Comparison of ENCODE assay signal across 8 cellular contexts in genomic region chr5:116573279-116573616, GRCh38. TPM values are rescaled to one million over a fixed set of nuclear protein-coding genes. Genes with fewer than 3 reads are reported as not detected.
DNase-seq lines count a peak whose midpoint lies in the region; ATAC-seq, FAIRE-seq and TF ChIP-seq lines count a peak whose summit lies in the region.

No MANE protein-coding gene starts in this region.

- H3K4me1 Mint-ChIP-seq in T-helper 17 cell, result peaks cover 14% of the 10 kb centered on the region

- H3K27me3 ChIP-seq in pancreas, result no peaks in the 10 kb centered on the region

- peak overlapping the region; percentile 40 to 80 (median 72) for H3K27ac ChIP-seq in pancreas

- H3K9me3 ChIP-seq in T-helper 17 cell (ENCODE audit: control insufficient read depth, low read length, poor library complexity, severe bottlenecking), result no peaks in the 10 kb centered on the region
- no peaks in the 10 kb centered on the region for H3K9me3 ChIP-seq in pancreas

- ATAC-seq in T-helper 17 cell (no peak), pancreas (peak; percentile 6 to 29 (median 22))

- no peaks in the 10 kb centered on the region for H3K4me1 ChIP-seq in pancreas

- DNase-seq in NCI-H146 (lab: John Stamatoyannopoulos, UW) (peak; percentile 56), NCI-H146 treated with DMSO at 0.1 percent for 48 hours (lab: John Stamatoyannopoulos, UW; ENCODE audit: unreplicated experiment) (no peak), T-helper 17 cell (no peak), germinal center (ENCODE audit: low spot score) (peak; percentile 8), pancreas (peak; percentile 28 to 78 (median 41)), MV-4-11 (lab: John Stamatoyannopoulos, UW) (no peak), kidney glomerular epithelial cell (lab: John Stamatoyannopoulos, UW) (no peak)
- DNase-seq in stimulated activated CD4-positive, alpha-beta T cell treated with anti-CD3 and anti-CD28 coated beads, Interleukin-1b, Interleukin-23, amount 100 ng/mL, for 48 hours, result no peak

- H3K27me3 Mint-ChIP-seq in T-helper 17 cell, result peaks cover 83% of the 10 kb centered on the region

- intact Hi-C loops in pancreas (cut with DNase I), result no loop called here

- no peak for FAIRE-seq in pancreas (lab: Jason Lieb, UNC)

- peak overlapping the region; percentile 89 for H3K4me3 Mint-ChIP-seq in T-helper 17 cell

- peak overlapping the region; percentile 44 to 56 (median 50) for H3K4me3 ChIP-seq in pancreas

- no peak overlapping the region for H3K27ac Mint-ChIP-seq in T-helper 17 cell

- no peaks in the 10 kb centered on the region for H3K36me3 ChIP-seq in pancreas

- peaks cover 3% of the 10 kb centered on the region for H3K36me3 Mint-ChIP-seq in T-helper 17 cell (ENCODE audit: low read depth)

- 0 to 1% methylated on average over 30 of the region's 30 CpGs for WGBS in pancreas, 2 donors

- no peak for TF ChIP-seq CTCF in pancreas (IDR thresholded peaks at IDR 0.05)

RNA-seq across cellular contexts. Expression of gene SEMA6A, which starts 1.4 kb away (rescaled TPM):
- under 1 TPM in 1 of 2 donors, not detected in 1; 0.31 TPM for total RNA-seq in T-helper 17 cell
- total RNA-seq in pancreas, result 10 to 100 TPM in 5 of 6 donors, 1 to 10 TPM in 1; 9.2 to 24.5 (median 15.8) TPM
- 10 to 100 TPM in 1 of 2 donors, 1 to 10 TPM in 1; 8.9 to 12.2 TPM for polyA plus RNA-seq in pancreas

Comparison
In these comparisons a context has a peak if more than half of its experiments do, and no peak if none do; other contexts are left out.
1. DNase-seq: peak in NCI-H146 (single experiment), germinal center (single experiment) and pancreas (6 of 6); none in NCI-H146 treated with DMSO at 0.1 percent for 48 hours (single experiment), T-helper 17 cell (0 of 3), stimulated activated CD4-positive, alpha-beta T cell treated with anti-CD3 and anti-CD28 coated beads, Interleukin-1b, Interleukin-23, amount 100 ng/mL, for 48 hours (single experiment), MV-4-11 (single experiment) and kidney glomerular epithelial cell (single experiment).
2. RNA of gene SEMA6A, which starts 1.4 kb away (total RNA-seq): 9.2 to 24.5 TPM in pancreas; 0.31 TPM in T-helper 17 cell; every median in the first group is over 4 times any median in the second.